ENCODE assay signal across 24 cellular contexts in genomic region chr6:111607279-111607678, GRCh38. TPM values are rescaled to one million over a fixed set of nuclear protein-coding genes. Genes with fewer than 3 reads are reported as not detected.
DNase-seq lines count a peak whose midpoint lies in the region; ATAC-seq and TF ChIP-seq lines count a peak whose summit lies in the region.
"Had no signal": no experiment of that assay in that cellular context is flagged by ENCODE, and none has a peak within 500 bp of the region (broad histone marks: within the 10 kb centered on the region; RNA-seq: fewer than 3 reads in every experiment).

No MANE protein-coding gene starts in this region.

- no peak for DNase-seq in activated CD4-positive, alpha-beta T cell treated with anti-CD3 and anti-CD28 coated beads, Interleukin-2, amount 10 ng/mL, durations not matched to agents 7 days and 5 days
- no peak for DNase-seq in activated CD4-positive, alpha-beta T cell treated with anti-CD3 and anti-CD28 coated beads for 48 hours
- DNase-seq in Karpas-422 = no peak
- DNase-seq in vagina (ENCODE audit: extremely low spot score in 2 of 2) = no peak
- no peak for DNase-seq in NCI-H128 (lab: John Stamatoyannopoulos, UW; ENCODE audit: unreplicated experiment)
- DNase-seq in anterior cingulate cortex (lab: John Stamatoyannopoulos, UW) = no peak
- DNase-seq: activated CD4-positive, CD25-positive, alpha-beta regulatory T cell treated with anti-CD3 and anti-CD28 coated beads, Interleukin-2, amount 50 U/mL, for 72 hours; activated CD8-positive, alpha-beta T cell treated with anti-CD3 and anti-CD28 coated beads for 36 hours; activated naive CD4-positive, alpha-beta T cell treated with anti-CD3 and anti-CD28 coated beads, Interleukin-2, amount 50 U/mL, for 16 hours; DMS 273 treated with DMSO at 0.1 percent for 48 hours; H9; left cardiac atrium; NCI-H1694; NCI-H446; NCI-H748 treated with DMSO at 0.1 percent for 48 hours; occipital lobe; stimulated activated CD4-positive, alpha-beta T cell treated with anti-CD3 and anti-CD28 coated beads, Interleukin-4, amount 100 ng/mL, for 24 hours; thyroid gland had no signal

- no peaks in the 10 kb centered on the region for H3K27me3 Mint-ChIP-seq in activated CD4-positive, alpha-beta T cell treated with anti-CD3 and anti-CD28 coated beads, Interleukin-2, amount 10 ng/mL, durations not matched to agents 7 days and 5 days
- peaks cover under 1% of the 10 kb centered on the region for H3K27me3 Mint-ChIP-seq in activated T-helper 17 cell treated with anti-CD3 and anti-CD28 coated beads, Interleukin-2, amount 50 U/mL, for 72 hours
- H3K27me3 Mint-ChIP-seq: activated CD8-positive, alpha-beta T cell treated with anti-CD3 and anti-CD28 coated beads for 36 hours; natural killer cell treated with Interleukin-12 subunit alpha and Interleukin-12 subunit beta and Interleukin-15 and Interleukin-18, amount 100 ng/mL, for 72 hours had no signal

- H3K36me3 ChIP-seq in Karpas-422 (ENCODE audit: insufficient read depth, low read length) (no peaks in the 10 kb centered on the region), vagina (no peaks in the 10 kb centered on the region)
- H3K36me3 ChIP-seq: breast epithelium, thyroid gland had no signal

- H3K4me2 ChIP-seq in Karpas-422 (ENCODE audit: low read depth, low read length, poor library complexity, severe bottlenecking) = peak overlapping the region; percentile 84

- peak overlapping the region; percentile 60; the same call in 1 of the 2 replicates for H2AFZ ChIP-seq in Karpas-422 (ENCODE audit: low read length)

- peaks cover 4% of the 10 kb centered on the region for H3K36me3 Mint-ChIP-seq in activated CD4-positive, alpha-beta T cell treated with anti-CD3 and anti-CD28 coated beads, Interleukin-2, amount 10 ng/mL, durations not matched to agents 7 days and 5 days (ENCODE audit: low read depth)
- peaks cover 26% of the 10 kb centered on the region for H3K36me3 Mint-ChIP-seq in activated T-helper 17 cell treated with anti-CD3 and anti-CD28 coated beads, Interleukin-2, amount 50 U/mL, for 72 hours (ENCODE audit: low read depth)
- H3K36me3 Mint-ChIP-seq: natural killer cell treated with Interleukin-12 subunit alpha and Interleukin-12 subunit beta and Interleukin-15 and Interleukin-18, amount 100 ng/mL, for 72 hours had no signal

- H3K9me2 ChIP-seq in Karpas-422 (replicated peaks; ENCODE audit: insufficient read depth, low read length) = no peaks in the 10 kb centered on the region

- peaks cover 38% of the 10 kb centered on the region for H3K4me1 Mint-ChIP-seq in activated CD4-positive, alpha-beta T cell treated with anti-CD3 and anti-CD28 coated beads, Interleukin-2, amount 10 ng/mL, durations not matched to agents 7 days and 5 days
- H3K4me1 Mint-ChIP-seq in activated T-helper 17 cell treated with anti-CD3 and anti-CD28 coated beads, Interleukin-2, amount 50 U/mL, for 72 hours = peaks cover 17% of the 10 kb centered on the region

- ATAC-seq in activated T-helper 17 cell treated with anti-CD3 and anti-CD28 coated beads, Interleukin-2, amount 50 U/mL, for 72 hours (replicated peaks) = no peak
- ATAC-seq in HG03442 (IDR thresholded peaks at IDR 0.05; ENCODE audit: unreplicated experiment) = no peak
- ATAC-seq: activated CD8-positive, alpha-beta T cell treated with anti-CD3 and anti-CD28 coated beads for 36 hours; left cardiac atrium; natural killer cell treated with Interleukin-12 subunit alpha and Interleukin-12 subunit beta and Interleukin-15 and Interleukin-18, amount 100 ng/mL, for 72 hours; Right ventricle myocardium inferior had no signal

- H3K9me3 Mint-ChIP-seq in activated CD4-positive, alpha-beta T cell treated with anti-CD3 and anti-CD28 coated beads, Interleukin-2, amount 10 ng/mL, durations not matched to agents 7 days and 5 days = no peaks in the 10 kb centered on the region
- H3K9me3 Mint-ChIP-seq in activated T-helper 17 cell treated with anti-CD3 and anti-CD28 coated beads, Interleukin-2, amount 50 U/mL, for 72 hours = peaks cover under 1% of the 10 kb centered on the region
- H3K9me3 Mint-ChIP-seq: immature natural killer cell; natural killer cell treated with Interleukin-12 subunit alpha and Interleukin-12 subunit beta and Interleukin-15 and Interleukin-18, amount 100 ng/mL, for 72 hours had no signal

- H3K27ac ChIP-seq in Karpas-422 (ENCODE audit: low read length) = no peak overlapping the region
- H3K27ac ChIP-seq in vagina = peak overlapping the region; percentile 95
- H3K27ac ChIP-seq: thyroid gland had no signal

- H3K27ac Mint-ChIP-seq in activated CD4-positive, alpha-beta T cell treated with anti-CD3 and anti-CD28 coated beads, Interleukin-2, amount 10 ng/mL, durations not matched to agents 7 days and 5 days = no peak overlapping the region
- H3K27ac Mint-ChIP-seq in activated T-helper 17 cell treated with anti-CD3 and anti-CD28 coated beads, Interleukin-2, amount 50 U/mL, for 72 hours = no peak overlapping the region
- H3K27ac Mint-ChIP-seq: H9 had no signal

- no peaks in the 10 kb centered on the region for H4K20me1 ChIP-seq in Karpas-422 (ENCODE audit: insufficient read depth, low read depth, low read length)

- peak overlapping the region; percentile 79 for H3K9ac ChIP-seq in Karpas-422 (ENCODE audit: low read length)

- TF ChIP-seq POLR2A in vagina (IDR thresholded peaks at IDR 0.05) = no peak

- no peaks in the 10 kb centered on the region for H3K9me3 ChIP-seq in Karpas-422 (ENCODE audit: low read length)
- no peaks in the 10 kb centered on the region for H3K9me3 ChIP-seq in vagina
- H3K9me3 ChIP-seq: breast epithelium, thyroid gland had no signal

- intact Hi-C loops in vagina (cut with DNase I) = loop anchor here (10.0 kb wide), 1 partner anchor 428 kb away; no protein-coding TSS in a partner anchor

- H3K4me3 Mint-ChIP-seq in activated CD4-positive, alpha-beta T cell treated with anti-CD3 and anti-CD28 coated beads, Interleukin-2, amount 10 ng/mL, durations not matched to agents 7 days and 5 days = peak overlapping the region; percentile 89
- peak overlapping the region; percentile 88 for H3K4me3 Mint-ChIP-seq in activated T-helper 17 cell treated with anti-CD3 and anti-CD28 coated beads, Interleukin-2, amount 50 U/mL, for 72 hours

- H3K79me2 ChIP-seq in Karpas-422 (ENCODE audit: low read length) = peaks cover 31% of the 10 kb centered on the region

- TF ChIP-seq CTCF in vagina (IDR thresholded peaks at IDR 0.05) = no peak

- H3K4me3 ChIP-seq in Karpas-422 (ENCODE audit: low read length) (peak overlapping the region; percentile 71), vagina (no peak overlapping the region)

- H3K4me1 ChIP-seq in Karpas-422 (ENCODE audit: low read length) (peaks cover 35% of the 10 kb centered on the region), vagina (peaks cover 39% of the 10 kb centered on the region)

- no peaks in the 10 kb centered on the region for H3K27me3 ChIP-seq in Karpas-422 (ENCODE audit: low read length)
- H3K27me3 ChIP-seq in vagina = no peaks in the 10 kb centered on the region
- H3K27me3 ChIP-seq: breast epithelium, thyroid gland had no signal

- POLR2A ChIA-PET in activated CD4-positive, alpha-beta T cell treated with anti-CD3 and anti-CD28 coated beads, Interleukin-2, amount 10 ng/mL, durations not matched to agents 7 days and 5 days (lab: Charles Lee) = no interaction called here

- CTCF ChIA-PET in activated CD4-positive, alpha-beta T cell treated with anti-CD3 and anti-CD28 coated beads, Interleukin-2, amount 10 ng/mL, durations not matched to agents 7 days and 5 days (lab: Charles Lee) = interaction anchor here (0.6 kb wide), 1 partner anchor 13 kb away, joined by 3 read pairs; no protein-coding TSS in a partner anchor

RNA-seq across cellular contexts. Expression of gene TRAF3IP2, which starts 1.6 kb away (rescaled TPM):
- total RNA-seq in activated CD4-positive, alpha-beta T cell treated with anti-CD3 and anti-CD28 coated beads, Interleukin-2, amount 10 ng/mL, durations not matched to agents 7 days and 5 days = 10 to 100 TPM; 30.2 to 34.1 TPM
- total RNA-seq in Karpas-422 (2014; rRNA removed; shearing (Covaris generic); ENCODE audit: low replicate concordance) = 51.2 and 55.5 TPM in 2 replicates
- 10 to 100 TPM; 36.5 to 63.6 TPM for total RNA-seq in activated T-helper 17 cell treated with anti-CD3 and anti-CD28 coated beads, Interleukin-2, amount 50 U/mL, for 72 hours
- total RNA-seq in vagina = 35.1 TPM
